In the genomic region with DNA sequence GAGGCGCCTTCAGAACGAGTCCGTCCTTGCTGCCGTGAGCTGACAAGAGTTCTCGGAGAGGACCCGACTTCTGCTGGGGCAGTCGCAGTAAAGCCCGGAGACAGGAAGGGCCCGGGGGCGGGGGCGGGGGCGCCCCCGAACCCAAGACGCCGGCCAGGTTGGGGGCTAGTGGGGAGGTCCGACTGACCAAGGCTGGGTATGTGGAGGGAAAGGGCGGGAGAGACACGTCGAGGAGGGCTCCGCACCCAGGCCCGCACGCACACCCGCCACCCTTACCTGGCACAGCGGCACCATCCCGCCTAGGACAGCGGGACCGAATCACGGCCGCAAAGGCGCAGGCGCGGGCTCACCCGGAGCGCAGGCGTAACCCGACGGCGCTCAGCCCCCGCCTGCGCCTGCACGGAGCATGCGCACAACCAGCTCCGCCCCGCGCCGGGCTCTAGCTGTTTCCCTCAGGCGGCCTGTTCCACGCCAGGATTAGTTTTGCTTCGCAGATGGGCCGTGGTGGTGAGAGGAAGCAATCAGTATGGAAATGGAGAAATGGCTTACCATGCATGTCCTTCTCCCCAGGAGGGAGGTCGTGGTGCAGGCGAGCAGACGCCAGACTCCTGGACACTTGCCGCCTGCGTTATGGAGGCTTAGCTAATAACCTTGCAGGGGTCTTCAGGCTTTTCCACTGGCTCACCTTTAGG, we compare ENCODE assay signal across 8 cellular contexts. TPM values are rescaled to one million over a fixed set of nuclear protein-coding genes. Genes with fewer than 3 reads are reported as not detected.
DNase-seq lines count a peak whose midpoint lies in the region; ATAC-seq and TF ChIP-seq lines count a peak whose summit lies in the region.

Gene MOCS2, minus strand, starts transcription at position 322 of the 692 bp plus-strand sequence. CDS start 2,583 bp downstream, outside the sequence.

- H3K27ac Mint-ChIP-seq in activated T-helper 2 cell treated with anti-CD3 and anti-CD28 coated beads, Interferon-gamma antibody, Interleukin-2, Interleukin-4, amounts not matched to agents 10 μg/mL and 5 μg/mL and 100 μg/mL, durations not matched to agents 14 hours and 24 hours and 36 hours: peak within 1 kb of the TSS; percentile 84
- peak within 1 kb of the TSS; percentile 93 to 97 (median 96) for H3K27ac Mint-ChIP-seq in naive thymus-derived CD8-positive, alpha-beta T cell
- peak within 1 kb of the TSS; percentile 95 for H3K27ac Mint-ChIP-seq in stimulated activated naive B cell treated with anti-CD40 and anti-IgM and Interleukin-4, amounts not matched to agents 10 μg/mL and 1 μg/mL and 100 μg/mL, for 72 hours

- no peaks in the 10 kb centered on the region for H3K9me3 ChIP-seq in Loucy (ENCODE audit: insufficient read depth, low read depth, low read length)
- no peaks in the 10 kb centered on the region for H3K9me3 ChIP-seq in RWPE2 (ENCODE audit: severe bottlenecking)

- peak within 1 kb of the TSS; percentile 82 for H3K4me2 ChIP-seq in Loucy (ENCODE audit: low read depth, low read length, poor library complexity, severe bottlenecking)

- POLR2A ChIA-PET in naive thymus-derived CD8-positive, alpha-beta T cell (lab: Charles Lee): interaction anchor here (0.7 to 1.4 kb wide), 6 partner anchors 9 to 417 kb away, joined by 3 to 4 read pairs (median 3); no protein-coding TSS in a partner anchor

- no peaks in the 10 kb centered on the region for H3K9me2 ChIP-seq in Loucy (replicated peaks; ENCODE audit: low read depth, low read length)

- H3K4me3 ChIP-seq in H7 (ENCODE audit: insufficient read depth, low read depth, low read length): peak within 1 kb of the TSS; percentile 77
- H3K4me3 ChIP-seq in Loucy (ENCODE audit: low read length, poor library complexity, severe bottlenecking): peak within 1 kb of the TSS; percentile 79
- H3K4me3 ChIP-seq in RWPE2 (ENCODE audit: severe bottlenecking): peak within 1 kb of the TSS; percentile 55
- peak within 1 kb of the TSS; percentile 74 for H3K4me3 ChIP-seq in fibroblast of mammary gland (ENCODE audit: control insufficient read depth, low read depth, low read length)

- H3K36me3 Mint-ChIP-seq in activated T-helper 2 cell treated with anti-CD3 and anti-CD28 coated beads, Interferon-gamma antibody, Interleukin-2, Interleukin-4, amounts not matched to agents 10 μg/mL and 5 μg/mL and 100 μg/mL, durations not matched to agents 14 hours and 24 hours and 36 hours (ENCODE audit: low read depth): peaks cover 28% of the 10 kb centered on the region
- peaks cover 0 to 27% (median 9%) of the 10 kb centered on the region in 3 donors for H3K36me3 Mint-ChIP-seq in naive thymus-derived CD8-positive, alpha-beta T cell
- peaks cover 6 to 23% of the 10 kb centered on the region in 2 donors for H3K36me3 Mint-ChIP-seq in stimulated activated naive B cell treated with anti-CD40 and anti-IgM and Interleukin-4, amounts not matched to agents 10 μg/mL and 1 μg/mL and 100 μg/mL, for 72 hours

- peak; percentile 98 for ATAC-seq in RWPE2 (ENCODE audit: low read depth)
- ATAC-seq in naive thymus-derived CD8-positive, alpha-beta T cell: peak; percentile 96 to 97
- ATAC-seq in stimulated activated naive B cell treated with anti-CD40 and anti-IgM and Interleukin-4, amounts not matched to agents 10 μg/mL and 1 μg/mL and 100 μg/mL, for 72 hours (replicated peaks): peak; percentile 99

- H3K27me3 ChIP-seq in H7 (ENCODE audit: control insufficient read depth, insufficient read depth, low read length): no peaks in the 10 kb centered on the region
- no peaks in the 10 kb centered on the region for H3K27me3 ChIP-seq in Loucy (ENCODE audit: insufficient read depth, low read length, poor library complexity, severe bottlenecking)
- H3K27me3 ChIP-seq in RWPE2 (ENCODE audit: insufficient read depth, poor library complexity, severe bottlenecking): no peaks in the 10 kb centered on the region

- DNase-seq in ELF-1 (ENCODE audit: low read depth, low spot score) (peak; percentile 90), H7 (peak; percentile 95), RWPE2 (ENCODE audit: low spot score) (peak; percentile 87), fibroblast of mammary gland (ENCODE audit: low read depth) (peak; percentile 85)
- peak; percentile 88 for DNase-seq in activated T-helper 2 cell treated with anti-CD3 and anti-CD28 coated beads, Interferon-gamma antibody, Interleukin-2, Interleukin-4, amounts not matched to agents 10 μg/mL and 5 μg/mL and 100 μg/mL, durations not matched to agents 14 hours and 24 hours and 36 hours (ENCODE audit: low spot score)
- peak; percentile 80 to 94 (median 90) for DNase-seq in naive thymus-derived CD8-positive, alpha-beta T cell
- peak; percentile 88 for DNase-seq in stimulated activated naive B cell treated with anti-CD40 and anti-IgM and Interleukin-4, amounts not matched to agents 10 μg/mL and 1 μg/mL and 100 μg/mL, for 72 hours

- peak within 1 kb of the TSS; percentile 92 for H3K4me3 Mint-ChIP-seq in activated T-helper 2 cell treated with anti-CD3 and anti-CD28 coated beads, Interferon-gamma antibody, Interleukin-2, Interleukin-4, amounts not matched to agents 10 μg/mL and 5 μg/mL and 100 μg/mL, durations not matched to agents 14 hours and 24 hours and 36 hours (ENCODE audit: low read depth)
- peak within 1 kb of the TSS; percentile 93 to 98 (median 96) for H3K4me3 Mint-ChIP-seq in naive thymus-derived CD8-positive, alpha-beta T cell
- H3K4me3 Mint-ChIP-seq in stimulated activated naive B cell treated with anti-CD40 and anti-IgM and Interleukin-4, amounts not matched to agents 10 μg/mL and 1 μg/mL and 100 μg/mL, for 72 hours: peak within 1 kb of the TSS; percentile 94 to 96

- H3K27ac ChIP-seq in RWPE2 (ENCODE audit: poor library complexity, severe bottlenecking): peak within 1 kb of the TSS; percentile 33

- no peaks in the 10 kb centered on the region for H4K20me1 ChIP-seq in Loucy (ENCODE audit: insufficient read depth, low read length, poor library complexity, severe bottlenecking)

- no peaks in the 10 kb centered on the region for H3K9me3 Mint-ChIP-seq in activated T-helper 2 cell treated with anti-CD3 and anti-CD28 coated beads, Interferon-gamma antibody, Interleukin-2, Interleukin-4, amounts not matched to agents 10 μg/mL and 5 μg/mL and 100 μg/mL, durations not matched to agents 14 hours and 24 hours and 36 hours
- no peaks in the 10 kb centered on the region for H3K9me3 Mint-ChIP-seq in naive thymus-derived CD8-positive, alpha-beta T cell
- no peaks in the 10 kb centered on the region for H3K9me3 Mint-ChIP-seq in stimulated activated naive B cell treated with anti-CD40 and anti-IgM and Interleukin-4, amounts not matched to agents 10 μg/mL and 1 μg/mL and 100 μg/mL, for 72 hours

- no peak for TF ChIP-seq CTCF in Loucy (conservative IDR thresholded peaks at IDR 0.05; ENCODE audit: low read length)
- no peak for TF ChIP-seq CTCF in RWPE2 (IDR thresholded peaks at IDR 0.05; ENCODE audit: poor library complexity, severe bottlenecking)
- TF ChIP-seq CTCF in fibroblast of mammary gland (conservative IDR thresholded peaks at IDR 0.05; ENCODE audit: control insufficient read depth, insufficient read depth, low read depth, low read length): no peak

- H2AFZ ChIP-seq in Loucy (ENCODE audit: low read length): peak within 1 kb of the TSS; percentile 91

- peaks cover 51% of the 10 kb centered on the region for H3K4me1 ChIP-seq in Loucy (ENCODE audit: insufficient read depth, low read length, poor library complexity, severe bottlenecking)
- H3K4me1 ChIP-seq in RWPE2 (ENCODE audit: insufficient read depth, poor library complexity, severe bottlenecking): peaks cover 15% of the 10 kb centered on the region

- no peaks in the 10 kb centered on the region for H3F3A ChIP-seq in Loucy (ENCODE audit: low read depth)

- no peaks in the 10 kb centered on the region for H3K36me3 ChIP-seq in H7 (replicated peaks; ENCODE audit: control insufficient read depth, insufficient read depth, low read length)
- H3K36me3 ChIP-seq in Loucy (ENCODE audit: insufficient read depth, low read length): no peaks in the 10 kb centered on the region
- H3K36me3 ChIP-seq in RWPE2 (ENCODE audit: low read depth): peaks cover 39% of the 10 kb centered on the region

- peak within 1 kb of the TSS; percentile 84 for H3K9ac ChIP-seq in Loucy (ENCODE audit: low read depth, low read length, poor library complexity, severe bottlenecking)

- intact Hi-C loops in activated T-helper 2 cell treated with anti-CD3 and anti-CD28 coated beads, Interferon-gamma antibody, Interleukin-2, Interleukin-4, amounts not matched to agents 10 μg/mL and 5 μg/mL and 100 μg/mL, durations not matched to agents 14 hours and 24 hours and 36 hours (cut with micrococcal nuclease): loop anchor here (2.0 kb wide), 1 partner anchor 21 kb away; no protein-coding TSS in a partner anchor

- H3K79me2 ChIP-seq in Loucy (ENCODE audit: insufficient read depth, low read length): peaks cover 18% of the 10 kb centered on the region

- peaks cover 42% of the 10 kb centered on the region for H3K4me1 Mint-ChIP-seq in activated T-helper 2 cell treated with anti-CD3 and anti-CD28 coated beads, Interferon-gamma antibody, Interleukin-2, Interleukin-4, amounts not matched to agents 10 μg/mL and 5 μg/mL and 100 μg/mL, durations not matched to agents 14 hours and 24 hours and 36 hours (ENCODE audit: low read depth)
- peaks cover 27 to 60% (median 47%) of the 10 kb centered on the region in 4 donors for H3K4me1 Mint-ChIP-seq in naive thymus-derived CD8-positive, alpha-beta T cell
- peaks cover 16 to 26% of the 10 kb centered on the region in 2 donors for H3K4me1 Mint-ChIP-seq in stimulated activated naive B cell treated with anti-CD40 and anti-IgM and Interleukin-4, amounts not matched to agents 10 μg/mL and 1 μg/mL and 100 μg/mL, for 72 hours

- no peaks in the 10 kb centered on the region for H3K27me3 Mint-ChIP-seq in activated T-helper 2 cell treated with anti-CD3 and anti-CD28 coated beads, Interferon-gamma antibody, Interleukin-2, Interleukin-4, amounts not matched to agents 10 μg/mL and 5 μg/mL and 100 μg/mL, durations not matched to agents 14 hours and 24 hours and 36 hours (ENCODE audit: low read depth)
- H3K27me3 Mint-ChIP-seq in naive thymus-derived CD8-positive, alpha-beta T cell: no peaks in the 10 kb centered on the region
- H3K27me3 Mint-ChIP-seq in stimulated activated naive B cell treated with anti-CD40 and anti-IgM and Interleukin-4, amounts not matched to agents 10 μg/mL and 1 μg/mL and 100 μg/mL, for 72 hours: no peaks in the 10 kb centered on the region

RNA-seq across cellular contexts. Expression of gene MOCS2, which starts in this region (rescaled TPM):
- total RNA-seq in H7 (2014; rRNA removed; shearing (Covaris generic)): 13.9 and 17.4 TPM in 2 replicates
- 14.7 and 15.4 TPM in 2 replicates for total RNA-seq in activated T-helper 2 cell treated with anti-CD3 and anti-CD28 coated beads, Interferon-gamma antibody, Interleukin-2, Interleukin-4, amounts not matched to agents 10 μg/mL and 5 μg/mL and 100 μg/mL, durations not matched to agents 14 hours and 24 hours and 36 hours
- total RNA-seq in naive thymus-derived CD8-positive, alpha-beta T cell: 10 to 100 TPM; 27.6 to 28.0 TPM
- 10 to 100 TPM; 39.0 to 44.4 (median 42.9) TPM for polyA plus RNA-seq in naive thymus-derived CD8-positive, alpha-beta T cell

Comparison
In these comparisons a context has a peak if more than half of its experiments do, and no peak if none do; other contexts are left out.
1. Peak in every context shown above with its lines: DNase-seq, ATAC-seq, H3K4me3 ChIP-seq and H3K27ac ChIP-seq.